In genomic region chr9:96078866-96079505, GRCh38 we compare ENCODE assay signal across 19 cellular contexts.
DNase-seq lines count a peak whose midpoint lies in the region; ATAC-seq and TF ChIP-seq lines count a peak whose summit lies in the region.
"Had no signal": no experiment of that assay in that cellular context is flagged by ENCODE, and none has a peak within 500 bp of the region (broad histone marks: within the 10 kb centered on the region; RNA-seq: fewer than 3 reads in every experiment).

No MANE protein-coding gene starts in this region.

- TF ChIP-seq POLR2A in adrenal gland (IDR thresholded peaks at IDR 0.05) (no peak), stomach (IDR thresholded peaks at IDR 0.05) (no peak)

- H3K9me3 ChIP-seq in adrenal gland (replicated peaks in 1 of 3) (no peaks in the 10 kb centered on the region), stomach (no peaks in the 10 kb centered on the region)
- H3K9me3 ChIP-seq: colonic mucosa, gastrocnemius medialis had no signal

- intact Hi-C loops in adrenal gland (cut with DNase I), result no loop called here
- intact Hi-C loops in stomach (cut with DNase I; ENCODE audit: low total_unique reads), result no loop called here

- TF ChIP-seq EP300 in stomach (IDR thresholded peaks at IDR 0.05), result no peak

- H3K36me3 ChIP-seq in adrenal gland (replicated peaks in 1 of 2) (no peaks in the 10 kb centered on the region), stomach (no peaks in the 10 kb centered on the region)
- H3K36me3 ChIP-seq: BLaER1, colonic mucosa, gastrocnemius medialis had no signal

- peak overlapping the region in 1 of 5 donors; percentile 2 for H3K27ac ChIP-seq in adrenal gland
- H3K27ac ChIP-seq in foreskin keratinocyte, result no peak overlapping the region
- H3K27ac ChIP-seq in stomach, result peak overlapping the region in 3 of 5 donors; percentile 43 to 68 (median 60)
- H3K27ac ChIP-seq: BLaER1, colonic mucosa, gastrocnemius medialis had no signal

- H3K4me1 ChIP-seq in adrenal gland (replicated peaks in 1 of 2) (peaks cover 7 to 10% of the 10 kb centered on the region in 2 donors), foreskin keratinocyte (no peaks in the 10 kb centered on the region), stomach (peaks cover 8 to 50% (median 27%) of the 10 kb centered on the region in 4 donors)
- H3K4me1 ChIP-seq: colonic mucosa, gastrocnemius medialis had no signal

- peak; percentile 4 for DNase-seq in HT-29 (ENCODE audit: low spot score)
- peak in 1 of 7 donors; percentile 18 for DNase-seq in adrenal gland
- no peak for DNase-seq in foreskin keratinocyte
- no peak for DNase-seq in stomach
- no peak for DNase-seq in NCI-H1694 (lab: John Stamatoyannopoulos, UW)
- DNase-seq in NAMALWA (ENCODE audit: low spot score), result no peak
- DNase-seq in putamen (ENCODE audit: low spot score), result no peak
- DNase-seq: activated CD4-positive, alpha-beta T cell treated with anti-CD3 and anti-CD28 coated beads, Interleukin-2, amount 50 U/mL, for 1 hour; activated naive CD4-positive, alpha-beta T cell; colonic mucosa; gastrocnemius medialis; Karpas-422; NCI-H1436; NCI-H446 treated with DMSO at 0.1 percent for 48 hours; occipital lobe; stimulated activated CD4-positive, alpha-beta T cell treated with anti-CD3 and anti-CD28 coated beads, Interleukin-4, amount 100 ng/mL, for 24 hours; T-cell had no signal

- TF ChIP-seq CTCF in adrenal gland (IDR thresholded peaks at IDR 0.05) (peak in 4 of 6 experiments; percentile 11 to 33 (median 21)), foreskin keratinocyte (conservative IDR thresholded peaks at IDR 0.05) (peak; percentile 32), stomach (IDR thresholded peaks at IDR 0.05) (peak in 1 of 7 experiments; percentile 10)

- ATAC-seq in foreskin keratinocyte, result no peak
- ATAC-seq: gastrocnemius medialis, left lobe of liver, T-cell had no signal

- H3K27me3 ChIP-seq in adrenal gland, result no peaks in the 10 kb centered on the region
- peaks cover 22% of the 10 kb centered on the region for H3K27me3 ChIP-seq in foreskin keratinocyte
- H3K27me3 ChIP-seq in stomach, result no peaks in the 10 kb centered on the region
- H3K27me3 ChIP-seq: BLaER1, colonic mucosa, gastrocnemius medialis had no signal

- H3K4me3 ChIP-seq in adrenal gland, result no peak overlapping the region
- no peak overlapping the region for H3K4me3 ChIP-seq in stomach
- H3K4me3 ChIP-seq: BLaER1, colonic mucosa, gastrocnemius medialis had no signal

- WGBS in adrenal gland, 4 donors, result 32 to 47% (median 38%) methylated on average over 4 of the region's 4 CpGs
- WGBS in stomach, 5 donors, result 33 to 53% (median 49%) methylated on average over 4 of the region's 4 CpGs
